Comparison of ENCODE assay signal across 9 cellular contexts in genomic region chr2:75627902-75628504, GRCh38. TPM values are rescaled to one million over a fixed set of nuclear protein-coding genes. Genes with fewer than 3 reads are reported as not detected.
DNase-seq lines count a peak whose midpoint lies in the region; ATAC-seq and TF ChIP-seq lines count a peak whose summit lies in the region.
"Had no signal": no experiment of that assay in that cellular context is flagged by ENCODE, and none has a peak within 500 bp of the region (broad histone marks: within the 10 kb centered on the region; RNA-seq: fewer than 3 reads in every experiment).

No MANE protein-coding gene starts in this region.

- H3K9ac ChIP-seq in smooth muscle cell (ENCODE audit: low read depth): no peak overlapping the region
- H3K9ac ChIP-seq: BLaER1 had no signal

- 12% methylated on average over 4 of the region's 4 CpGs for WGBS in smooth muscle cell (ENCODE audit: low lambda C conversion rate)

- peak; percentile 86 for DNase-seq in DMS 273 (lab: John Stamatoyannopoulos, UW; ENCODE audit: unreplicated experiment)
- no peak for DNase-seq in DMS 273 treated with DMSO at 0.1 percent for 48 hours (lab: John Stamatoyannopoulos, UW)
- DNase-seq in NCI-H1417 (lab: John Stamatoyannopoulos, UW): peak; percentile 39 to 86 (median 67)
- DNase-seq in T-helper 1 cell: peak in 3 of 5 donors; percentile 32 to 42 (median 36)
- DNase-seq in anterior cingulate cortex (lab: John Stamatoyannopoulos, UW): peak in 49 of 58 donors; percentile 5 to 78 (median 35)
- peak; percentile 35 to 45 for DNase-seq in hippocampal formation (lab: John Stamatoyannopoulos, UW)
- DNase-seq in smooth muscle cell (lab: John Stamatoyannopoulos, UW; ENCODE audit: unreplicated experiment): no peak

- no peaks in the 10 kb centered on the region for H3F3A ChIP-seq in smooth muscle cell (ENCODE audit: low read depth)

- no peaks in the 10 kb centered on the region for H3K79me2 ChIP-seq in smooth muscle cell (ENCODE audit: low read depth)

- no peak overlapping the region for H3K27ac ChIP-seq in smooth muscle cell (ENCODE audit: low read depth)
- H3K27ac ChIP-seq: BLaER1 had no signal

- no peaks in the 10 kb centered on the region for H3K36me3 ChIP-seq in smooth muscle cell (ENCODE audit: low read depth)
- H3K36me3 ChIP-seq: BLaER1 had no signal

- peak; percentile 92 for TF ChIP-seq CTCF in smooth muscle cell (IDR thresholded peaks at IDR 0.05; ENCODE audit: borderline replicate concordance, insufficient read depth, poor library complexity, severe bottlenecking)

- no peaks in the 10 kb centered on the region for H4K20me1 ChIP-seq in smooth muscle cell (ENCODE audit: low read depth)
- H4K20me1 ChIP-seq: BLaER1 had no signal

- H3K4me3 ChIP-seq in smooth muscle cell: no peak overlapping the region
- H3K4me3 ChIP-seq: BLaER1 had no signal

- H3K4me1 ChIP-seq in smooth muscle cell (ENCODE audit: low read depth): peaks cover 5% of the 10 kb centered on the region
- H3K4me1 ChIP-seq: BLaER1 had no signal

- H3K9me3 ChIP-seq in smooth muscle cell (replicated peaks; ENCODE audit: low read depth): no peaks in the 10 kb centered on the region
- H3K9me3 ChIP-seq: BLaER1 had no signal

- no peaks in the 10 kb centered on the region for H3K27me3 ChIP-seq in smooth muscle cell (ENCODE audit: low read depth)
- H3K27me3 ChIP-seq: BLaER1 had no signal

- H3K4me2 ChIP-seq in smooth muscle cell: no peak overlapping the region
- H3K4me2 ChIP-seq: BLaER1 had no signal

- H2AFZ ChIP-seq in smooth muscle cell (ENCODE audit: low read depth): no peak overlapping the region

- ATAC-seq in HG02610 (IDR thresholded peaks at IDR 0.05; ENCODE audit: unreplicated experiment): peak; percentile 84

RNA-seq across cellular contexts. Expression of gene MRPL19, which starts 18.6 kb away (rescaled TPM):
- 58.3 and 77.8 TPM in 2 replicates for total RNA-seq in smooth muscle cell
- polyA plus RNA-seq in smooth muscle cell: 41.6 and 45.3 TPM in 2 replicates

Comparison
In these comparisons a context has a peak if more than half of its experiments do, and no peak if none do; other contexts are left out.
1. DNase-seq: peak in DMS 273 (single experiment), NCI-H1417 (3 of 3), T-helper 1 cell (3 of 5), anterior cingulate cortex (49 of 58) and hippocampal formation (2 of 2); none in DMS 273 treated with DMSO at 0.1 percent for 48 hours (single experiment) and smooth muscle cell (single experiment).